ENCODE assay signal across 8 cellular contexts in genomic region chr3:63863150-63864007, GRCh38. TPM values are rescaled to one million over a fixed set of nuclear protein-coding genes. Genes with fewer than 3 reads are reported as not detected.
DNase-seq lines count a peak whose midpoint lies in the region; ATAC-seq and TF ChIP-seq lines count a peak whose summit lies in the region.

TSS of gene ATXN7 (plus strand) at chr3:63863867. CDS start at chr3:63912599, 48,732 bp downstream.
TSS of gene THOC7 (minus strand) at chr3:63863805. CDS start at chr3:63863790, 15 bp downstream.

- H3K27me3 ChIP-seq in HUES6 (ENCODE audit: control insufficient read depth, insufficient read depth, low read length) = no peaks in the 10 kb centered on the region
- H3K27me3 ChIP-seq in sigmoid colon = no peaks in the 10 kb centered on the region

- H3K36me3 ChIP-seq in HUES6 (ENCODE audit: control insufficient read depth, insufficient read depth, low read length) (no peaks in the 10 kb centered on the region; the same call in 1 of the 2 replicates), sigmoid colon (no peaks in the 10 kb centered on the region)

- H3K9me3 ChIP-seq in HUES6 (ENCODE audit: control insufficient read depth, insufficient read depth, low read depth, low read length) = no peaks in the 10 kb centered on the region
- no peaks in the 10 kb centered on the region for H3K9me3 ChIP-seq in sigmoid colon

- peak within 1 kb of the TSS; percentile 96 for H3K9ac ChIP-seq in HUES6 (ENCODE audit: low read length)

- no peak for TF ChIP-seq POLR2A in sigmoid colon (IDR thresholded peaks at IDR 0.05)

- H3K27ac ChIP-seq in HUES6 (ENCODE audit: low read depth, low read length) (peak within 1 kb of the TSS; percentile 98), sigmoid colon (peak within 1 kb of the TSS; percentile 84 to 95 (median 94))

- no peak for TF ChIP-seq EP300 in sigmoid colon (IDR thresholded peaks at IDR 0.05)

- intact Hi-C loops in sigmoid colon (cut with DNase I) = loop anchor here (1.0 to 5.0 kb wide), 3 partner anchors 48 to 134 kb away; no protein-coding TSS in a partner anchor

- H3K4me3 ChIP-seq in HUES6 (ENCODE audit: low read depth, low read length) (peak within 1 kb of the TSS; percentile 98), astrocyte of the cerebellum (ENCODE audit: low read depth, low read length) (peak within 1 kb of the TSS; percentile 86), sigmoid colon (peak within 1 kb of the TSS; percentile 95 to 99 (median 98))

- DNase-seq in EH (ENCODE audit: low read depth) (peak; percentile 75), T-helper 22 cell (ENCODE audit: low read depth) (peak; percentile 56), astrocyte of the cerebellum (ENCODE audit: low read depth) (no peak), hippocampal formation (lab: John Stamatoyannopoulos, UW) (peak; percentile 27 to 61), sigmoid colon (peak; percentile 83), NCI-H2107 treated with DMSO at 0.1 percent for 48 hours (lab: John Stamatoyannopoulos, UW; ENCODE audit: unreplicated experiment) (no peak)

- ATAC-seq in GM21381 (IDR thresholded peaks at IDR 0.05; ENCODE audit: unreplicated experiment) = peak; percentile 72

- TF ChIP-seq CTCF in astrocyte of the cerebellum (IDR thresholded peaks at IDR 0.05; ENCODE audit: low read depth, low read length, missing control alignments) (no peak), sigmoid colon (IDR thresholded peaks at IDR 0.05) (no peak)

- in situ Hi-C loops in astrocyte of the cerebellum (cut with HindIII; ENCODE audit: low sequenced_read_pairs) = no loop called here

- H3K4me1 ChIP-seq in HUES6 (ENCODE audit: control insufficient read depth, insufficient read depth, low read length) (peaks cover 30% of the 10 kb centered on the region), sigmoid colon (peaks cover 0 to 33% (median 25%) of the 10 kb centered on the region in 4 donors)

- WGBS in sigmoid colon, 2 donors = 0 to 1% methylated on average over 98 of the region's 98 CpGs

RNA-seq across cellular contexts. Expression of gene ATXN7, which starts in this region (rescaled TPM):
- 10 to 100 TPM; 17.8 to 32.7 (median 27.3) TPM for total RNA-seq in sigmoid colon
- polyA plus RNA-seq in sigmoid colon = 10 to 100 TPM in 1 of 3 donors, 1 to 10 TPM in 2; 2.1 to 12.7 (median 4.8) TPM

RNA-seq across cellular contexts. Expression of gene THOC7, which starts in this region (rescaled TPM):
- total RNA-seq in sigmoid colon = 100 to 1,000 TPM in 3 of 4 donors, 10 to 100 TPM in 1; 76.6 to 129 (median 115) TPM
- 100 to 1,000 TPM in 2 of 3 donors, 10 to 100 TPM in 1; 59.7 to 113 (median 109) TPM for polyA plus RNA-seq in sigmoid colon

Comparison
In these comparisons a context has a peak if more than half of its experiments do, and no peak if none do; other contexts are left out.
1. DNase-seq: peak in EH (single experiment), T-helper 22 cell (single experiment), hippocampal formation (2 of 2) and sigmoid colon (single experiment); none in astrocyte of the cerebellum (single experiment) and NCI-H2107 treated with DMSO at 0.1 percent for 48 hours (single experiment).
2. Peak in every context shown above with its lines, with median percentiles within 50 percentile points of each other: H3K4me3 ChIP-seq.